11 cellular contexts compared by ENCODE assay signal in genomic region chr17:82909322-82909904, GRCh38.
A peak's percentile ranks its signal among the peaks of the same experiment; 100 is the strongest.
DNase-seq lines count a peak whose midpoint lies in the region; ATAC-seq and TF ChIP-seq lines count a peak whose summit lies in the region.
"Had no signal": no experiment of that assay in that cellular context is flagged by ENCODE, and none has a peak within 500 bp of the region (broad histone marks: within the 10 kb centered on the region; RNA-seq: fewer than 3 reads in every experiment).

No MANE protein-coding gene starts in this region.

- H3K27ac ChIP-seq in A673 (ENCODE audit: low read depth, low read length, poor library complexity, severe bottlenecking) (peak overlapping the region; percentile 24), HEK293 (ENCODE audit: extremely low read depth, low read depth, low read length) (no peak overlapping the region), testis (no peak overlapping the region)
- H3K27ac ChIP-seq: left ventricle myocardium inferior had no signal

- CTCF ChIA-PET in A673 (lab: Charles Lee): no interaction called here
- CTCF ChIA-PET in HEK293 (lab: Yijun Ruan, JAX): no interaction called here

- no TSS peak for BruUV-seq in A673 (replicated peaks; lab: Mats Ljungman, UMichigan)

- H3K36me3 Mint-ChIP-seq in activated naive CD8-positive, alpha-beta T cell: peaks cover 10% of the 10 kb centered on the region
- peaks cover 17% of the 10 kb centered on the region for H3K36me3 Mint-ChIP-seq in nephron (ENCODE audit: low read depth)

- DNase-seq in A673 (ENCODE audit: low spot score) (no peak), testis (no peak)
- DNase-seq in activated effector memory CD4-positive, alpha-beta T cell treated with anti-CD3 and anti-CD28 coated beads, Interleukin-2, amount 50 U/mL, for 16 hours: no peak
- DNase-seq: anterior cingulate cortex, left ventricle myocardium inferior, SK-N-SH had no signal

- no peaks in the 10 kb centered on the region for H3K27me3 Mint-ChIP-seq in activated naive CD8-positive, alpha-beta T cell
- H3K27me3 Mint-ChIP-seq in nephron (ENCODE audit: low read depth): no peaks in the 10 kb centered on the region

- peak overlapping the region; percentile 48 for H3K4me3 Mint-ChIP-seq in activated naive CD8-positive, alpha-beta T cell
- no peak overlapping the region for H3K4me3 Mint-ChIP-seq in nephron

- POLR2A ChIA-PET in A673 (lab: Charles Lee; ENCODE audit: low non-redundant PET) (no interaction called here), HEK293 (lab: Yijun Ruan, JAX) (no interaction called here)

- ATAC-seq in HG02938 (IDR thresholded peaks at IDR 0.05; ENCODE audit: unreplicated experiment) (no peak), GM18511 (IDR thresholded peaks at IDR 0.05; ENCODE audit: unreplicated experiment) (no peak)

- no peak overlapping the region for H3K27ac Mint-ChIP-seq in activated naive CD8-positive, alpha-beta T cell
- H3K27ac Mint-ChIP-seq in nephron: peak overlapping the region; percentile 51 to 82 (median 55)

- H3K36me3 ChIP-seq in A673 (ENCODE audit: insufficient read depth, low read length, poor library complexity, severe bottlenecking) (no peaks in the 10 kb centered on the region), HEK293 (ENCODE audit: control insufficient read depth in 2 of 2, insufficient read depth in 1 of 2, low read length in 2 of 2) (peaks cover 0 to 68% of the 10 kb centered on the region in 2 experiments; a peak in 1 of 3 replicates), testis (ENCODE audit: low read depth, missing control alignments) (no peaks in the 10 kb centered on the region)

- H3K27me3 ChIP-seq in A673 (replicated peaks; ENCODE audit: insufficient read depth, low read depth, low read length, poor library complexity) (no peaks in the 10 kb centered on the region), testis (no peaks in the 10 kb centered on the region)

- 87 to 96% methylated on average over 24 to 26 of the region's 26 CpGs for WGBS in testis, 2 donors

- peaks cover 21% of the 10 kb centered on the region for H3K4me1 Mint-ChIP-seq in activated naive CD8-positive, alpha-beta T cell (ENCODE audit: low read depth)
- H3K4me1 Mint-ChIP-seq in nephron: peaks cover 42% of the 10 kb centered on the region

- H3K4me1 ChIP-seq in A673 (ENCODE audit: insufficient read depth, low read length, poor library complexity, severe bottlenecking): no peaks in the 10 kb centered on the region
- H3K4me1 ChIP-seq in HEK293 (ENCODE audit: control insufficient read depth, insufficient read depth, low read length): no peaks in the 10 kb centered on the region
- peaks cover 3% of the 10 kb centered on the region for H3K4me1 ChIP-seq in testis

- no peaks in the 10 kb centered on the region for H3K9me3 ChIP-seq in A673 (ENCODE audit: low read depth, low read length, poor library complexity, severe bottlenecking)
- H3K9me3 ChIP-seq in HEK293 (ENCODE audit: control insufficient read depth, insufficient read depth, low read depth, low read length): no peaks in the 10 kb centered on the region
- H3K9me3 ChIP-seq in testis: no peaks in the 10 kb centered on the region
- H3K9me3 ChIP-seq: left ventricle myocardium inferior, SK-N-SH had no signal

- TF ChIP-seq CTCF in A673 (conservative IDR thresholded peaks at IDR 0.05; ENCODE audit: low read depth, low read length) (no peak), HEK293 (tag by site-specific recombination; IDR thresholded peaks at IDR 0.05) (no peak), nephron (IDR thresholded peaks at IDR 0.05; ENCODE audit: unreplicated experiment in 3 of 3) (no peak), testis (IDR thresholded peaks at IDR 0.05) (no peak)

- no peak for TF ChIP-seq POLR2A in testis (IDR thresholded peaks at IDR 0.05)

- no peak overlapping the region for H3K4me3 ChIP-seq in A673 (ENCODE audit: low read depth, low read length, poor library complexity, severe bottlenecking)
- no peak overlapping the region for H3K4me3 ChIP-seq in HEK293 (ENCODE audit: low read depth, low read length)
- H3K4me3 ChIP-seq in testis: no peak overlapping the region
- H3K4me3 ChIP-seq: left ventricle myocardium inferior had no signal

- no peaks in the 10 kb centered on the region for H3K9me3 Mint-ChIP-seq in activated naive CD8-positive, alpha-beta T cell (ENCODE audit: low read depth)
- H3K9me3 Mint-ChIP-seq in nephron: no peaks in the 10 kb centered on the region

- intact Hi-C loops in A673 (cut with micrococcal nuclease; ENCODE audit: unreplicated experiment): no loop called here
- intact Hi-C loops in testis (cut with DNase I; ENCODE audit: low total_unique reads): no loop called here

TF ChIP-seq in HEK293, 187 proteins besides CTCF, POLR2A, EP300 and RAD21:
- TF ChIP-seq ZFHX2 (tag by site-specific recombination; conservative IDR thresholded peaks at IDR 0.05) (peak; percentile 58), EGR2 (tag by site-specific recombination; IDR thresholded peaks at IDR 0.05; ENCODE audit: low read depth) (peak; percentile 81), ZNF391 (tag by site-specific recombination; IDR thresholded peaks at IDR 0.05; ENCODE audit: borderline replicate concordance, low read depth) (no peak)
